In the genomic region with DNA sequence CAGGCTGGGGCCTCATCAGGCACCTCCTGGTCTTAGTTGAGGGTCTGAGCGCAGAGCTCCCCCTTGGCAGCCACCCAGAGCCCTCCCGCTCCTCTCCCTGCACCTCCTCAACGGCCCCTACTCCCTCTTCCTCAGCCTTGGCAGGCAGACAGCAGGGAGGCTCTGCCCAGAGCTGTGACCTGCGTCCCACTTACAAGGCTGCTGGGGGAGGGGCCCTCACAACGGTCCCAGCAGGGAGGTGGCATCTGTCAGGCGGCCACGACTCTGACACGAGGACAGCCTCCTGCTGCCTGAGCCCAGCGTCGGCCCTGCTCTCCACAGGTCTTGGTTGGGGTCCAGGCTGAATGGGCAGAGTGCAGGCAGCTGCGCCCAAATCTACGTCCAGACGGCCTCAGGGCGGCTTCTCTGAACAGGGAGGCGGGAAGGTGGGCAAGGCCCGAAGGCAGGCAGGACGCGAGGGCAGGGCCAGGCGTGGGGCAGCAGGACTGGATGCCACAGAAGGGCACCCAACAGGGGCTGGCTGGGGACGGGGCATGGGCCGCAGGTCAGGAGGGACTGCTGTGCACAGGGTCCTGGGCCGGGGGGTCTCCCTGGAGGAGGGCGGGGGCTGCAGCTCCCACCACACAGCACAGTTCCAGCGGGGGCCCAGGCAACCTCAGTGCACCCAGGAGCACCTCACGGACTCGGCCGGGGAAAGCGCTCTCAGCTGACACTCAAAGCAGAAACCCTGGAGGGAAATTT, we compare ENCODE assay signal across 1 cellular context.
TF ChIP-seq lines count a peak whose summit lies in the region.

No MANE protein-coding gene starts in this region.

TF ChIP-seq in WTC11, 78 proteins besides CTCF, POLR2A, EP300 and RAD21 (continued from another document):
- TF ChIP-seq, protein P1, sequence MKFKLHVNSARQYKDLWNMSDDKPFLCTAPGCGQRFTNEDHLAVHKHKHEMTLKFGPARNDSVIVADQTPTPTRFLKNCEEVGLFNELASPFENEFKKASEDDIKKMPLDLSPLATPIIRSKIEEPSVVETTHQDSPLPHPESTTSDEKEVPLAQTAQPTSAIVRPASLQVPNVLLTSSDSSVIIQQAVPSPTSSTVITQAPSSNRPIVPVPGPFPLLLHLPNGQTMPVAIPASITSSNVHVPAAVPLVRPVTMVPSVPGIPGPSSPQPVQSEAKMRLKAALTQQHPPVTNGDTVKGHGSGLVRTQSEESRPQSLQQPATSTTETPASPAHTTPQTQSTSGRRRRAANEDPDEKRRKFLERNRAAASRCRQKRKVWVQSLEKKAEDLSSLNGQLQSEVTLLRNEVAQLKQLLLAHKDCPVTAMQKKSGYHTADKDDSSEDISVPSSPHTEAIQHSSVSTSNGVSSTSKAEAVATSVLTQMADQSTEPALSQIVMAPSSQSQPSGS (CRISPR knock-in tag; IDR thresholded peaks at IDR 0.05; ENCODE audit: borderline replicate concordance, low read depth) = no peak
- no peak for TF ChIP-seq ZNF232 (CRISPR knock-in tag; IDR thresholded peaks at IDR 0.05)
- no peak for TF ChIP-seq KAT7 (CRISPR knock-in tag; IDR thresholded peaks at IDR 0.05; ENCODE audit: borderline replicate concordance)
- TF ChIP-seq, protein P2, sequence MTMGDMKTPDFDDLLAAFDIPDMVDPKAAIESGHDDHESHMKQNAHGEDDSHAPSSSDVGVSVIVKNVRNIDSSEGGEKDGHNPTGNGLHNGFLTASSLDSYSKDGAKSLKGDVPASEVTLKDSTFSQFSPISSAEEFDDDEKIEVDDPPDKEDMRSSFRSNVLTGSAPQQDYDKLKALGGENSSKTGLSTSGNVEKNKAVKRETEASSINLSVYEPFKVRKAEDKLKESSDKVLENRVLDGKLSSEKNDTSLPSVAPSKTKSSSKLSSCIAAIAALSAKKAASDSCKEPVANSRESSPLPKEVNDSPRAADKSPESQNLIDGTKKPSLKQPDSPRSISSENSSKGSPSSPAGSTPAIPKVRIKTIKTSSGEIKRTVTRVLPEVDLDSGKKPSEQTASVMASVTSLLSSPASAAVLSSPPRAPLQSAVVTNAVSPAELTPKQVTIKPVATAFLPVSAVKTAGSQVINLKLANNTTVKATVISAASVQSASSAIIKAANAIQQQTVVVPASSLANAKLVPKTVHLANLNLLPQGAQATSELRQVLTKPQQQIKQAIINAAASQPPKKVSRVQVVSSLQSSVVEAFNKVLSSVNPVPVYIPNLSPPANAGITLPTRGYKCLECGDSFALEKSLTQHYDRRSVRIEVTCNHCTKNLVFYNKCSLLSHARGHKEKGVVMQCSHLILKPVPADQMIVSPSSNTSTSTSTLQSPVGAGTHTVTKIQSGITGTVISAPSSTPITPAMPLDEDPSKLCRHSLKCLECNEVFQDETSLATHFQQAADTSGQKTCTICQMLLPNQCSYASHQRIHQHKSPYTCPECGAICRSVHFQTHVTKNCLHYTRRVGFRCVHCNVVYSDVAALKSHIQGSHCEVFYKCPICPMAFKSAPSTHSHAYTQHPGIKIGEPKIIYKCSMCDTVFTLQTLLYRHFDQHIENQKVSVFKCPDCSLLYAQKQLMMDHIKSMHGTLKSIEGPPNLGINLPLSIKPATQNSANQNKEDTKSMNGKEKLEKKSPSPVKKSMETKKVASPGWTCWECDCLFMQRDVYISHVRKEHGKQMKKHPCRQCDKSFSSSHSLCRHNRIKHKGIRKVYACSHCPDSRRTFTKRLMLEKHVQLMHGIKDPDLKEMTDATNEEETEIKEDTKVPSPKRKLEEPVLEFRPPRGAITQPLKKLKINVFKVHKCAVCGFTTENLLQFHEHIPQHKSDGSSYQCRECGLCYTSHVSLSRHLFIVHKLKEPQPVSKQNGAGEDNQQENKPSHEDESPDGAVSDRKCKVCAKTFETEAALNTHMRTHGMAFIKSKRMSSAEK (CRISPR knock-in tag; IDR thresholded peaks at IDR 0.05; ENCODE audit: borderline replicate concordance) = no peak
- TF ChIP-seq, protein P3, sequence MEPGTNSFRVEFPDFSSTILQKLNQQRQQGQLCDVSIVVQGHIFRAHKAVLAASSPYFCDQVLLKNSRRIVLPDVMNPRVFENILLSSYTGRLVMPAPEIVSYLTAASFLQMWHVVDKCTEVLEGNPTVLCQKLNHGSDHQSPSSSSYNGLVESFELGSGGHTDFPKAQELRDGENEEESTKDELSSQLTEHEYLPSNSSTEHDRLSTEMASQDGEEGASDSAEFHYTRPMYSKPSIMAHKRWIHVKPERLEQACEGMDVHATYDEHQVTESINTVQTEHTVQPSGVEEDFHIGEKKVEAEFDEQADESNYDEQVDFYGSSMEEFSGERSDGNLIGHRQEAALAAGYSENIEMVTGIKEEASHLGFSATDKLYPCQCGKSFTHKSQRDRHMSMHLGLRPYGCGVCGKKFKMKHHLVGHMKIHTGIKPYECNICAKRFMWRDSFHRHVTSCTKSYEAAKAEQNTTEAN (CRISPR knock-in tag; IDR thresholded peaks at IDR 0.05) = no peak
